ENCODE assay signal across 35 cellular contexts in genomic region chr9:125413579-125413978, GRCh38.
A peak's percentile ranks its signal among the peaks of the same experiment; 100 is the strongest.
DNase-seq lines count a peak whose midpoint lies in the region; ATAC-seq, FAIRE-seq and TF ChIP-seq lines count a peak whose summit lies in the region.
"Had no signal": no experiment of that assay in that cellular context is flagged by ENCODE, and none has a peak within 500 bp of the region (broad histone marks: within the 10 kb centered on the region; RNA-seq: fewer than 3 reads in every experiment).

No MANE protein-coding gene starts in this region.

- H3K79me1 ChIP-seq in neuronal stem cell (ENCODE audit: low read depth, low read length): peaks cover 2% of the 10 kb centered on the region

- no peak for TF ChIP-seq EP300 in K562 (IDR thresholded peaks at IDR 0.05; ENCODE audit: low read length)

- in situ Hi-C loops in K562 (cut with MboI): loop anchor here (5.0 kb wide), 1 partner anchor 819 kb away; no protein-coding TSS in a partner anchor
- in situ Hi-C loops in HAP-1 (cut with MboI; ENCODE audit: low sequenced_read_pairs): no loop called here

- POLR2A ChIA-PET in HEK293 (lab: Yijun Ruan, JAX): no interaction called here
- POLR2A ChIA-PET in K562 (lab: Yijun Ruan, JAX): interaction anchor here (1.1 kb wide), 1 partner anchor 10 kb away, joined by 5 read pairs; no protein-coding TSS in a partner anchor

- peak overlapping the region; percentile 83 for H3K18ac ChIP-seq in neuronal stem cell (ENCODE audit: low read length)

- no peaks in the 10 kb centered on the region for H4K20me1 ChIP-seq in K562 (replicated peaks; ENCODE audit: control insufficient read depth, insufficient read depth, low read length)
- H4K20me1 ChIP-seq: BLaER1; BLaER1 treated with 17β-estradiol and CSF1 and Interleukin-3, amounts not matched to agents 10 nM and 100 nM had no signal

- TF ChIP-seq RAD21 in K562 (CRISPR knock-in tag; conservative IDR thresholded peaks at IDR 0.05 in 1 of 2, IDR thresholded peaks at IDR 0.05 in 1 of 2): no peak

- H2BK15ac ChIP-seq in neuronal stem cell (ENCODE audit: low read length): peak overlapping the region; percentile 21

- H3K9me3 ChIP-seq in HEK293 (ENCODE audit: control insufficient read depth, insufficient read depth, low read depth, low read length) (no peaks in the 10 kb centered on the region), K562 (replicated peaks; ENCODE audit: control insufficient read depth, insufficient read depth, low read depth, low read length) (peaks cover 4% of the 10 kb centered on the region; the same call in 1 of the 2 replicates), neuronal stem cell (replicated peaks in 1 of 2; ENCODE audit: control insufficient read depth in 2 of 2, insufficient read depth in 1 of 2, low read depth in 1 of 2, low read length in 2 of 2) (peaks cover 0 to 3% of the 10 kb centered on the region in 2 donors), HAP-1 (no peaks in the 10 kb centered on the region)
- H3K9me3 ChIP-seq: A549; BE2C; BLaER1; BLaER1 treated with 17β-estradiol and CSF1 and Interleukin-3, amounts not matched to agents 10 nM and 100 nM; Caco-2 had no signal

- no peaks in the 10 kb centered on the region for H3K9me1 ChIP-seq in K562 (ENCODE audit: control insufficient read depth, insufficient read depth, low read length)

- H3K27me3 ChIP-seq in K562 (ENCODE audit: control insufficient read depth in 2 of 2, insufficient read depth in 2 of 2, low read length in 2 of 2) (no peaks in the 10 kb centered on the region; a peak in 1 of 5 replicates), neuronal stem cell (ENCODE audit: control insufficient read depth in 3 of 3, insufficient read depth in 3 of 3, low read depth in 1 of 3, low read length in 3 of 3) (peaks cover 0 to 6% (median 0%) of the 10 kb centered on the region in 3 experiments), HAP-1 (ENCODE audit: low read depth) (no peaks in the 10 kb centered on the region)
- H3K27me3 ChIP-seq: BE2C, BLaER1 had no signal

- H3K14ac ChIP-seq in neuronal stem cell (ENCODE audit: low read length): no peak overlapping the region

- BruUV-seq in K562 (replicated peaks; lab: Mats Ljungman, UMichigan): no TSS peak

- H3K4ac ChIP-seq in neuronal stem cell (ENCODE audit: low read length): no peak overlapping the region

- H3K4me3 ChIP-seq in HEK293 (ENCODE audit: low read depth, low read length) (no peak overlapping the region), K562 (no peak overlapping the region), neuronal stem cell (ENCODE audit: low read length in 2 of 2) (no peak overlapping the region), HAP-1 (no peak overlapping the region)
- H3K4me3 ChIP-seq: A549; BLaER1; BLaER1 treated with 17β-estradiol and CSF1 and Interleukin-3, amounts not matched to agents 10 nM and 100 nM had no signal

- H3K36me3 ChIP-seq in HEK293 (ENCODE audit: control insufficient read depth in 2 of 2, insufficient read depth in 1 of 2, low read length in 2 of 2): no peaks in the 10 kb centered on the region
- no peaks in the 10 kb centered on the region for H3K36me3 ChIP-seq in K562 (ENCODE audit: control insufficient read depth, insufficient read depth, low read length)
- H3K36me3 ChIP-seq in neuronal stem cell (replicated peaks in 1 of 2; ENCODE audit: control insufficient read depth in 2 of 2, insufficient read depth in 2 of 2, low read length in 2 of 2): no peaks in the 10 kb centered on the region
- no peaks in the 10 kb centered on the region for H3K36me3 ChIP-seq in HAP-1 (replicated peaks)
- H3K36me3 ChIP-seq: BE2C; BLaER1; BLaER1 treated with 17β-estradiol and CSF1 and Interleukin-3, amounts not matched to agents 10 nM and 100 nM had no signal

- no peak overlapping the region for H2BK120ac ChIP-seq in neuronal stem cell (ENCODE audit: low read depth, low read length)

- no peak for TF ChIP-seq CTCF in HEK293 (tag by site-specific recombination; IDR thresholded peaks at IDR 0.05)
- no peak for TF ChIP-seq CTCF in K562 (IDR thresholded peaks at IDR 0.05 in 2 of 3, conservative IDR thresholded peaks at IDR 0.05 in 1 of 3; ENCODE audit: insufficient read depth in 2 of 3, low read depth in 1 of 3, low read length in 3 of 3)

- FAIRE-seq in K562 (lab: Jason Lieb, UNC): no peak
- FAIRE-seq: A204.1, A549, D721Med had no signal

- DNase-seq in Right ventricle myocardium superior: peak; percentile 32
- DNase-seq in left ventricle myocardium superior: no peak
- DNase-seq in K562 (ENCODE audit: extremely low read depth in 1 of 4, low spot score in 3 of 4): no peak
- DNase-seq in neuronal stem cell (ENCODE audit: low spot score): no peak
- DNase-seq in HAP-1 (ENCODE audit: low spot score in 2 of 2): no peak
- no peak for DNase-seq in SIG-M5 (lab: John Stamatoyannopoulos, UW)
- no peak for DNase-seq in medulla oblongata (ENCODE audit: extremely low spot score)
- DNase-seq: 8988T; ACHN; AML-193; BE2C; C1 segment of cervical spinal cord; Caco-2; Calu3; CD4-positive, alpha-beta memory T cell; CD4-positive, alpha-beta T cell; CD4-positive, CD25-positive, alpha-beta regulatory T cell; CD8-positive, alpha-beta memory T cell; CD8-positive, alpha-beta T cell; COR-L47; DMS 273 treated with DMSO at 0.1 percent for 48 hours; DMS153; DMS53; DMS79; DMS79 treated with DMSO at 0.1 percent for 48 hours; DND-41; EL had no signal

- peak overlapping the region; percentile 29 for H2AK5ac ChIP-seq in neuronal stem cell (ENCODE audit: low read depth, low read length)

- no peak overlapping the region for H4K91ac ChIP-seq in neuronal stem cell (ENCODE audit: low read depth, low read length, poor library complexity)

- H3K4me1 ChIP-seq in HEK293 (ENCODE audit: control insufficient read depth, insufficient read depth, low read length): no peaks in the 10 kb centered on the region
- H3K4me1 ChIP-seq in K562 (replicated peaks in 1 of 2; ENCODE audit: control insufficient read depth in 2 of 2, insufficient read depth in 2 of 2, low read length in 2 of 2): peaks cover 6 to 37% of the 10 kb centered on the region in 2 experiments; a peak in 4 of 5 replicates
- H3K4me1 ChIP-seq in neuronal stem cell (ENCODE audit: control insufficient read depth in 2 of 2, insufficient read depth in 1 of 2, low read depth in 1 of 2, low read length in 2 of 2): peaks cover 0 to 1% of the 10 kb centered on the region in 2 donors
- H3K4me1 ChIP-seq in HAP-1: peaks cover 5% of the 10 kb centered on the region; the same call in 1 of the 2 replicates
- H3K4me1 ChIP-seq: A549, BE2C had no signal

- H3K9ac ChIP-seq in K562 (ENCODE audit: insufficient read depth in 1 of 2, low read depth in 2 of 2, low read length in 2 of 2) (no peak overlapping the region), neuronal stem cell (ENCODE audit: low read depth, low read length, poor library complexity) (no peak overlapping the region)
- H3K9ac ChIP-seq: BLaER1; BLaER1 treated with 17β-estradiol and CSF1 and Interleukin-3, amounts not matched to agents 10 nM and 100 nM had no signal

- H3K23ac ChIP-seq in neuronal stem cell (ENCODE audit: low read depth, low read length, poor library complexity): no peak overlapping the region

- H3K4me2 ChIP-seq in K562 (ENCODE audit: insufficient read depth, low read length) (no peak overlapping the region), neuronal stem cell (ENCODE audit: insufficient read depth, low read length, poor library complexity, severe bottlenecking) (no peak overlapping the region)
- H3K4me2 ChIP-seq: A549, BLaER1 had no signal

- no peak for TF ChIP-seq POLR2A in K562 (conservative IDR thresholded peaks at IDR 0.05)

- CTCF ChIA-PET in HEK293 (lab: Yijun Ruan, JAX): interaction anchor here (0.6 to 1.0 kb wide), 2 partner anchors 11 to 476 kb away, joined by 3 read pairs; no protein-coding TSS in a partner anchor
- CTCF ChIA-PET in K562 (lab: Yijun Ruan, JAX; ENCODE audit: low intra/inter-chr PET ratio): no interaction called here

- H2BK12ac ChIP-seq in neuronal stem cell (ENCODE audit: low read length): no peak overlapping the region

- H3K79me2 ChIP-seq in K562 (ENCODE audit: control insufficient read depth, insufficient read depth, low read length): no peaks in the 10 kb centered on the region; the same call in 2 of the 3 replicates

- H2AFZ ChIP-seq in K562 (ENCODE audit: low read depth, low read length) (no peak overlapping the region), neuronal stem cell (ENCODE audit: low read length) (no peak overlapping the region)

- H4K8ac ChIP-seq in neuronal stem cell (ENCODE audit: low read depth, low read length): no peak overlapping the region

- H3K27ac ChIP-seq in HEK293 (ENCODE audit: extremely low read depth, low read depth, low read length) (no peak overlapping the region), K562 (ENCODE audit: extremely low read depth, low read depth, low read length) (no peak overlapping the region), neuronal stem cell (replicated peaks; ENCODE audit: low read length) (no peak overlapping the region)
- H3K27ac ChIP-seq: 22Rv1; A549; BLaER1; BLaER1 treated with 17β-estradiol and CSF1 and Interleukin-3, amounts not matched to agents 10 nM and 100 nM; C4-2B had no signal

- H2BK5ac ChIP-seq in neuronal stem cell (ENCODE audit: low read length): no peak overlapping the region

- 38% methylated on average over 8 of the region's 8 CpGs for WGBS in K562 (ENCODE audit: insufficient coverage, low coverage, missing lambda C conversion rate)
- no CpG with 5 or more reads among the region's 8 CpGs for WGBS in neuronal stem cell (ENCODE audit: extremely low coverage in 2 of 2, insufficient read length in 2 of 2, insufficient replicate concordance in 1 of 2), 2 donors

- intact Hi-C loops in Right ventricle myocardium superior (cut with DNase I): no loop called here
- intact Hi-C loops in left ventricle myocardium superior (cut with micrococcal nuclease): no loop called here
- intact Hi-C loops in K562 (cut with micrococcal nuclease): no loop called here

- ATAC-seq in Right ventricle myocardium superior (ENCODE audit: poor library complexity) (no peak), left ventricle myocardium superior (no peak), K562 (no peak)
- ATAC-seq: A549; CD8-positive, alpha-beta T cell had no signal

TF ChIP-seq in K562, 482 proteins besides CTCF, POLR2A, EP300 and RAD21:
- TF ChIP-seq ZBTB8A (IDR thresholded peaks at IDR 0.05; ENCODE audit: partially characterized antibody) (no peak), ZNF121 (CRISPR knock-in tag; conservative IDR thresholded peaks at IDR 0.05) (peak; percentile 58; the same call in 1 of the 2 replicates)
TF ChIP-seq in K562: peak in this region for 1.
